ENCODE assay signal across 4 cellular contexts in the genomic region with DNA sequence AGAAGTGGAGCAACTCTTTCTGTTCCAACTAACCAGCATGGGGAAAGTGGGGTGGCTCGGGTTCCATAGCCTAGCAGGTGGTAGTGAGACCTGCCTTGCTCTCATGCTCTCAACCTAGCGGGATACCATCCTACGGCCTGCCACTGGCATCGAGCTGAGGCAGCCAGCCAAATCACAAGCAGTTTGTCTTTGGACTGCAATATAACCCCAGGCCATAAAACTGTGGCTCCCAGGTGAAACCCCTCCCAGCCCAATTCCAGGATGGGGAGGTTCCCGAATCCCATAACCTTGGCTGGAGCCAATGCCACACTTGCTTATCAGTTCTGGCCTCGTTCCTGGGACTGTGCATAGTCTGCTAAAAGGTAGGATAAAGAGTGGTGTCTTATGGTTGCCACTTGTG.
"Had no signal": no experiment of that assay in that cellular context is flagged by ENCODE, and none has a peak within 500 bp of the region (broad histone marks: within the 10 kb centered on the region; RNA-seq: fewer than 3 reads in every experiment).

No MANE protein-coding gene starts in this region.

- ATAC-seq: GM23338 had no signal

- H3K4me3 ChIP-seq: GM23338 had no signal

- DNase-seq: H9, HCEC 1CT, IMR-90 had no signal

- H3K4me1 Mint-ChIP-seq: GM23338, H9 had no signal

- H3K27ac Mint-ChIP-seq: GM23338, H9 had no signal

- H3K4me2 ChIP-seq: GM23338 had no signal

- H3K4me3 Mint-ChIP-seq: GM23338, H9 had no signal

- H3K9me3 Mint-ChIP-seq: GM23338 had no signal

- H2AFZ ChIP-seq: GM23338 had no signal
